ENCODE assay signal across 1 cellular context in genomic region chr7:149422065-149422913, GRCh38.
TF ChIP-seq lines count a peak whose summit lies in the region.

No MANE protein-coding gene starts in this region.

TF ChIP-seq in GM12878, 131 proteins besides CTCF, POLR2A, EP300 and RAD21 (continued from another document):
- TF ChIP-seq TCF3 (IDR thresholded peaks at IDR 0.05; ENCODE audit: borderline replicate concordance, insufficient read depth, low read depth, low read length) (peak; percentile 84; the same call in 1 of the 2 replicates), ZNF24 (IDR thresholded peaks at IDR 0.05) (peak; percentile 55; the same call in 1 of the 2 replicates), MEF2A (IDR thresholded peaks at IDR 0.05; ENCODE audit: insufficient read depth, low read depth, low read length) (0 out of 2 replicates have a peak, but pooled peaks have one; percentile 33), ZNF592 (IDR thresholded peaks at IDR 0.05) (0 out of 2 replicates have a peak, but pooled peaks have one; percentile 69), ZSCAN29 (IDR thresholded peaks at IDR 0.05) (0 out of 2 replicates have a peak, but pooled peaks have one; percentile 66), KLF5 (IDR thresholded peaks at IDR 0.05; ENCODE audit: partially characterized antibody) (peak; percentile 41), NKRF (conservative IDR thresholded peaks at IDR 0.05) (0 out of 2 replicates have a peak, but pooled peaks have one; percentile 49), USF1 (IDR thresholded peaks at IDR 0.05; ENCODE audit: borderline replicate concordance, extremely low read length, insufficient read depth, low read depth, low read length) (no peak), YY1 (IDR thresholded peaks at IDR 0.05; ENCODE audit: low read depth, low read length) (peak; percentile 82), NR2F1 (conservative IDR thresholded peaks at IDR 0.05) (peak; percentile 53; the same call in 1 of the 2 replicates), LARP7 (IDR thresholded peaks at IDR 0.05) (peak; percentile 78; the same call in 1 of the 2 replicates), GATAD2B (conservative IDR thresholded peaks at IDR 0.05; ENCODE audit: low read depth) (peak; percentile 80), CBX5 (IDR thresholded peaks at IDR 0.05; ENCODE audit: low read depth) (no peak), TCF12 (IDR thresholded peaks at IDR 0.05; ENCODE audit: low read depth, low read length) (peak; percentile 85), EGR1 (IDR thresholded peaks at IDR 0.05; ENCODE audit: borderline replicate concordance in 1 of 2, low read depth in 2 of 2, low read length in 2 of 2) (peak in 1 of 2 experiments; percentile 62; a peak in 1 of 3 replicates), NR2C2 (IDR thresholded peaks at IDR 0.05; ENCODE audit: borderline replicate concordance, control insufficient read depth, insufficient read length, low read depth) (no peak), SMARCA5 (IDR thresholded peaks at IDR 0.05) (peak; percentile 99), RELA (IDR thresholded peaks at IDR 0.05; ENCODE audit: borderline replicate concordance, partially characterized antibody) (peak; percentile 20), SKIL (IDR thresholded peaks at IDR 0.05; ENCODE audit: low read depth, poor library complexity, severe bottlenecking) (no peak), STAT1 (conservative IDR thresholded peaks at IDR 0.05) (no peak), RUNX3 (IDR thresholded peaks at IDR 0.05; ENCODE audit: low read length) (peak; percentile 39), MAX (IDR thresholded peaks at IDR 0.05; ENCODE audit: low read depth, low read length) (no peak), YBX1 (IDR thresholded peaks at IDR 0.05) (no peak), ZNF217 (IDR thresholded peaks at IDR 0.05) (0 out of 2 replicates have a peak, but pooled peaks have one; percentile 29), BHLHE40 (IDR thresholded peaks at IDR 0.05; ENCODE audit: borderline replicate concordance in 1 of 2, low read depth in 2 of 2, low read length in 1 of 2) (peak in 1 of 2 experiments; percentile 68; a peak in 2 of 4 replicates), SMC3 (IDR thresholded peaks at IDR 0.05; ENCODE audit: borderline replicate concordance, low read length) (peak; percentile 30; the same call in 1 of the 2 replicates), ELK1 (IDR thresholded peaks at IDR 0.05; ENCODE audit: low read depth, low read length) (0 out of 2 replicates have a peak, but pooled peaks have one; percentile 21), CREM (IDR thresholded peaks at IDR 0.05; ENCODE audit: low read depth) (peak; percentile 19; the same call in 1 of the 2 replicates), HCFC1 (IDR thresholded peaks at IDR 0.05; ENCODE audit: low read length) (peak; percentile 44; the same call in 1 of the 2 replicates), FOS (IDR thresholded peaks at IDR 0.05; ENCODE audit: borderline replicate concordance, extremely low read depth, insufficient read length) (no peak), MLLT1 (IDR thresholded peaks at IDR 0.05) (0 out of 2 replicates have a peak, but pooled peaks have one; percentile 19)
